Comparison of ENCODE assay signal across 28 cellular contexts in the genomic region with DNA sequence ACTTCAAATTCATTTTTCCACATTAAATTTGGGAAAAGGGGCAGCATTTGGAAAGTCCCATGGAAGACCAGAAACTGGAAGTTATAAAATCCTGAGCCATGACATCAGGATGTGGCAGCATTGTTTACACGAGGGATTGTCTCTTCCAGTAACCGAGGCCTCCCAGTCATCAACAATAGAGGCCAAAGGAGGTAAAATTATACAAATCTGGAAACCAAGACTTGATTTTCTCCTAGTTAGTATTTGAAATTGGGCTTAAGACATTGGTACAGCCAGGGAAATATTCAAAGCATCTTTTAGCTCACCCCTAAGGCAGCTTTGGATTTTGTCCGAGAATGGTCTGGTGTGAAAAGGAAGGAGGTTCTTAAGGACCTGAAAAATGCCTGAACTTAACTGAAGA.
DNase-seq lines count a peak whose midpoint lies in the region; ATAC-seq and TF ChIP-seq lines count a peak whose summit lies in the region.
"Had no signal": no experiment of that assay in that cellular context is flagged by ENCODE, and none has a peak within 500 bp of the region (broad histone marks: within the 10 kb centered on the region; RNA-seq: fewer than 3 reads in every experiment).

No MANE protein-coding gene starts in this region.

- H3K4me3 Mint-ChIP-seq in activated CD8-positive, alpha-beta memory T cell treated with anti-CD3 and anti-CD28 coated beads, Interleukin-2, amount 10 ng/mL, durations not matched to agents 7 days and 5 days: no peak overlapping the region
- H3K4me3 Mint-ChIP-seq: activated B cell treated with CpG ODN at 0.5 μM for 24 hours; brain; natural killer cell treated with Interleukin-12 subunit alpha and Interleukin-12 subunit beta and Interleukin-15 and Interleukin-18, amount 100 ng/mL, for 72 hours; T-cell had no signal

- no peaks in the 10 kb centered on the region for H3K36me3 Mint-ChIP-seq in activated CD8-positive, alpha-beta memory T cell treated with anti-CD3 and anti-CD28 coated beads, Interleukin-2, amount 10 ng/mL, durations not matched to agents 7 days and 5 days
- H3K36me3 Mint-ChIP-seq: brain; natural killer cell treated with Interleukin-12 subunit alpha and Interleukin-12 subunit beta and Interleukin-15 and Interleukin-18, amount 100 ng/mL, for 72 hours; T-cell had no signal

- peak overlapping the region; percentile 19 for H2BK120ac ChIP-seq in mesenchymal stem cell (ENCODE audit: low read depth, low read length)

- peaks cover 9% of the 10 kb centered on the region for H3K9me3 Mint-ChIP-seq in activated CD8-positive, alpha-beta memory T cell treated with anti-CD3 and anti-CD28 coated beads, Interleukin-2, amount 10 ng/mL, durations not matched to agents 7 days and 5 days (ENCODE audit: low read depth)

- DNase-seq in HCEC 1CT (peak; percentile 11), esophagus squamous epithelium (lab: John Stamatoyannopoulos, UW) (no peak), mesenchymal stem cell (peak; percentile 91), NCI-H446 (lab: John Stamatoyannopoulos, UW) (no peak), SK-N-SH (no peak)
- DNase-seq in activated CD8-positive, alpha-beta memory T cell treated with anti-CD3 and anti-CD28 coated beads, Interleukin-2, amount 10 ng/mL, durations not matched to agents 7 days and 5 days: no peak
- DNase-seq: ACHN; activated B cell treated with CpG ODN at 0.5 μM for 24 hours; activated naive CD4-positive, alpha-beta T cell treated with Interleukin-2 at 50 U/mL for 16 hours; adrenal gland; DMS79; foreskin melanocyte; Kasumi-1; mesendoderm; MV-4-11; NCI-H1694 treated with DMSO at 0.1 percent for 48 hours; NCI-H2171; NCI-H524; retina; SHP77 treated with DMSO at 0.1 percent for 48 hours; small intestine; stimulated activated CD4-positive, alpha-beta T cell treated with anti-CD3 and anti-CD28 coated beads, Interleukin-1b, Interleukin-23, amount 100 ng/mL, for 48 hours; T-cell had no signal

- CTCF ChIA-PET in SK-N-SH (lab: Yijun Ruan, JAX): no interaction called here
- CTCF ChIA-PET in activated CD8-positive, alpha-beta memory T cell treated with anti-CD3 and anti-CD28 coated beads, Interleukin-2, amount 10 ng/mL, durations not matched to agents 7 days and 5 days (lab: Charles Lee): no interaction called here

- no peaks in the 10 kb centered on the region for H3K27me3 Mint-ChIP-seq in activated CD8-positive, alpha-beta memory T cell treated with anti-CD3 and anti-CD28 coated beads, Interleukin-2, amount 10 ng/mL, durations not matched to agents 7 days and 5 days

- no peak for ATAC-seq in activated CD8-positive, alpha-beta memory T cell treated with anti-CD3 and anti-CD28 coated beads, Interleukin-2, amount 10 ng/mL, durations not matched to agents 7 days and 5 days
- ATAC-seq in GM19463 (IDR thresholded peaks at IDR 0.05; ENCODE audit: unreplicated experiment): no peak
- ATAC-seq: natural killer cell treated with Interleukin-12 subunit alpha and Interleukin-12 subunit beta and Interleukin-15 and Interleukin-18, amount 100 ng/mL, for 72 hours; T-cell had no signal

- H2AFZ ChIP-seq in mesenchymal stem cell (ENCODE audit: low read depth, low read length) (no peak overlapping the region), SK-N-SH (ENCODE audit: low read depth) (no peak overlapping the region)

- H3K27ac Mint-ChIP-seq in activated CD8-positive, alpha-beta memory T cell treated with anti-CD3 and anti-CD28 coated beads, Interleukin-2, amount 10 ng/mL, durations not matched to agents 7 days and 5 days: no peak overlapping the region
- H3K27ac Mint-ChIP-seq: activated B cell treated with CpG ODN at 0.5 μM for 24 hours; brain; natural killer cell treated with Interleukin-12 subunit alpha and Interleukin-12 subunit beta and Interleukin-15 and Interleukin-18, amount 100 ng/mL, for 72 hours; T-cell had no signal

- H3K4me1 ChIP-seq in esophagus squamous epithelium (no peaks in the 10 kb centered on the region), mesenchymal stem cell (ENCODE audit: control insufficient read depth, insufficient read depth, low read depth, low read length) (no peaks in the 10 kb centered on the region), stomach smooth muscle (ENCODE audit: control insufficient read depth, insufficient read depth, low read length) (peaks cover 5% of the 10 kb centered on the region), SK-N-SH (ENCODE audit: control insufficient read depth in 1 of 2, insufficient read depth in 2 of 2, low read depth in 1 of 2, low read length in 1 of 2) (no peaks in the 10 kb centered on the region)
- H3K4me1 ChIP-seq: adrenal gland had no signal

- no peaks in the 10 kb centered on the region for H3K79me1 ChIP-seq in mesenchymal stem cell (replicated peaks; ENCODE audit: low read length, poor library complexity, severe bottlenecking)

- no peak overlapping the region for H4K91ac ChIP-seq in mesenchymal stem cell (ENCODE audit: low read length)

- H3K18ac ChIP-seq in mesenchymal stem cell (ENCODE audit: low read depth in 1 of 2, low read length in 2 of 2): peak overlapping the region in 1 of 2 experiments; percentile 91

- peak overlapping the region; percentile 16 to 41 (median 30) for H3K27ac ChIP-seq in esophagus squamous epithelium
- no peak overlapping the region for H3K27ac ChIP-seq in mesenchymal stem cell (ENCODE audit: low read length, poor library complexity, severe bottlenecking)
- H3K27ac ChIP-seq in stomach smooth muscle (ENCODE audit: low read length): peak overlapping the region; percentile 25
- no peak overlapping the region for H3K27ac ChIP-seq in SK-N-SH (ENCODE audit: low read depth in 2 of 2, low read length in 1 of 2)
- H3K27ac ChIP-seq: C4-2B had no signal

- WGBS in esophagus squamous epithelium, 2 donors: 43 to 59% methylated on average over 3 of the region's 3 CpGs
- 30% methylated on average over 1 of the region's 3 CpGs for WGBS in mesenchymal stem cell
- WGBS in SK-N-SH (ENCODE audit: low lambda C conversion rate): 28% methylated on average over 3 of the region's 3 CpGs

- TF ChIP-seq RAD21 in SK-N-SH (IDR thresholded peaks at IDR 0.05; ENCODE audit: low read length): no peak

- no peaks in the 10 kb centered on the region for H4K20me1 ChIP-seq in SK-N-SH (ENCODE audit: insufficient read depth)

- H2BK15ac ChIP-seq in mesenchymal stem cell (ENCODE audit: low read depth, poor library complexity, severe bottlenecking): no peak overlapping the region

- H3K27me3 ChIP-seq in esophagus squamous epithelium: no peaks in the 10 kb centered on the region
- H3K27me3 ChIP-seq in mesenchymal stem cell (ENCODE audit: control insufficient read depth in 1 of 2, insufficient read depth in 1 of 2, low read length in 2 of 2): peaks cover 0 to 21% of the 10 kb centered on the region in 2 experiments
- no peaks in the 10 kb centered on the region for H3K27me3 ChIP-seq in stomach smooth muscle (ENCODE audit: control insufficient read depth in 1 of 2, insufficient read depth in 2 of 2, low read length in 2 of 2)
- no peaks in the 10 kb centered on the region for H3K27me3 ChIP-seq in SK-N-SH (ENCODE audit: insufficient read depth)

- POLR2A ChIA-PET in SK-N-SH (lab: Yijun Ruan, JAX): no interaction called here

- H3K79me2 ChIP-seq in SK-N-SH (ENCODE audit: insufficient read depth): no peaks in the 10 kb centered on the region

- no peak overlapping the region for H3K4ac ChIP-seq in mesenchymal stem cell (ENCODE audit: low read depth in 1 of 2, low read length in 2 of 2)

- H2BK12ac ChIP-seq in mesenchymal stem cell (ENCODE audit: low read length in 2 of 2): peak overlapping the region in 1 of 2 experiments; percentile 98

- no peaks in the 10 kb centered on the region for H3K36me3 ChIP-seq in esophagus squamous epithelium
- no peaks in the 10 kb centered on the region for H3K36me3 ChIP-seq in mesenchymal stem cell (ENCODE audit: control insufficient read depth in 1 of 2, insufficient read depth in 2 of 2, low read depth in 1 of 2, low read length in 2 of 2)
- H3K36me3 ChIP-seq in stomach smooth muscle (ENCODE audit: control insufficient read depth in 2 of 2, insufficient read depth in 2 of 2, low read length in 2 of 2): no peaks in the 10 kb centered on the region
- no peaks in the 10 kb centered on the region for H3K36me3 ChIP-seq in SK-N-SH (replicated peaks in 1 of 2; ENCODE audit: control insufficient read depth in 1 of 2, insufficient read depth in 2 of 2, low read length in 1 of 2)
- H3K36me3 ChIP-seq: adrenal gland had no signal

- H3K9ac ChIP-seq in mesenchymal stem cell (ENCODE audit: low read length) (no peak overlapping the region), stomach smooth muscle (ENCODE audit: low read length in 2 of 2) (no peak overlapping the region), SK-N-SH (no peak overlapping the region)

- H2AK5ac ChIP-seq in mesenchymal stem cell (ENCODE audit: low read length, severe bottlenecking): no peak overlapping the region

- no peaks in the 10 kb centered on the region for H3K4me1 Mint-ChIP-seq in activated CD8-positive, alpha-beta memory T cell treated with anti-CD3 and anti-CD28 coated beads, Interleukin-2, amount 10 ng/mL, durations not matched to agents 7 days and 5 days
- H3K4me1 Mint-ChIP-seq: activated B cell treated with CpG ODN at 0.5 μM for 24 hours, brain, T-cell had no signal

- no peak overlapping the region for H3K14ac ChIP-seq in mesenchymal stem cell (ENCODE audit: low read length in 2 of 2)

- peaks cover 0 to 6% (median 0%) of the 10 kb centered on the region in 3 donors for H3K9me3 ChIP-seq in esophagus squamous epithelium
- H3K9me3 ChIP-seq in mesenchymal stem cell (ENCODE audit: control insufficient read depth, low read length): peaks cover 17% of the 10 kb centered on the region
- H3K9me3 ChIP-seq in stomach smooth muscle (ENCODE audit: control insufficient read depth in 2 of 2, low read length in 2 of 2): no peaks in the 10 kb centered on the region
- H3K9me3 ChIP-seq in SK-N-SH: no peaks in the 10 kb centered on the region
- H3K9me3 ChIP-seq: adrenal gland had no signal

- no peaks in the 10 kb centered on the region for H3F3A ChIP-seq in SK-N-SH (replicated peaks; ENCODE audit: insufficient read depth)

- TF ChIP-seq CTCF in esophagus squamous epithelium (IDR thresholded peaks at IDR 0.05) (no peak), SK-N-SH (IDR thresholded peaks at IDR 0.05) (no peak)

- no peaks in the 10 kb centered on the region for H3K9me2 ChIP-seq in SK-N-SH

- H3K4me2 ChIP-seq in mesenchymal stem cell (ENCODE audit: low read length, poor library complexity, severe bottlenecking) (no peak overlapping the region), SK-N-SH (no peak overlapping the region)

- H3K4me3 ChIP-seq in esophagus squamous epithelium: no peak overlapping the region
- no peak overlapping the region for H3K4me3 ChIP-seq in mesenchymal stem cell (ENCODE audit: insufficient read depth in 1 of 2, low read depth in 1 of 2, low read length in 2 of 2)
- H3K4me3 ChIP-seq in stomach smooth muscle (ENCODE audit: low read length in 2 of 2): no peak overlapping the region
- no peak overlapping the region for H3K4me3 ChIP-seq in SK-N-SH (ENCODE audit: low read depth in 2 of 2, low read length in 1 of 2)
- H3K4me3 ChIP-seq: adrenal gland had no signal

- no peak overlapping the region for H3K23ac ChIP-seq in mesenchymal stem cell (ENCODE audit: low read length in 2 of 2)

- no peak for TF ChIP-seq POLR2A in esophagus squamous epithelium (IDR thresholded peaks at IDR 0.05)

- intact Hi-C loops in esophagus squamous epithelium (cut with DNase I): no loop called here

- H4K8ac ChIP-seq in mesenchymal stem cell (ENCODE audit: low read length): no peak overlapping the region

- no peak for TF ChIP-seq EP300 in SK-N-SH (IDR thresholded peaks at IDR 0.05; ENCODE audit: borderline replicate concordance in 1 of 2, low read depth in 1 of 2, low read length in 1 of 2)

- no peak overlapping the region for H2BK5ac ChIP-seq in mesenchymal stem cell (ENCODE audit: low read depth, low read length, poor library complexity, severe bottlenecking)

Comparison
In these comparisons a context has a peak if more than half of its experiments do, and no peak if none do; other contexts are left out.
1. DNase-seq: peak in HCEC 1CT (single experiment) and mesenchymal stem cell (single experiment); none in esophagus squamous epithelium (single experiment), NCI-H446 (0 of 2), SK-N-SH (single experiment) and activated CD8-positive, alpha-beta memory T cell treated with anti-CD3 and anti-CD28 coated beads, Interleukin-2, amount 10 ng/mL, durations not matched to agents 7 days and 5 days (single experiment).
2. H3K27ac ChIP-seq: peak in esophagus squamous epithelium (4 of 4) and stomach smooth muscle (single experiment); none in mesenchymal stem cell (single experiment) and SK-N-SH (0 of 2).